Comparison of ENCODE assay signal across 31 cellular contexts in the genomic region with DNA sequence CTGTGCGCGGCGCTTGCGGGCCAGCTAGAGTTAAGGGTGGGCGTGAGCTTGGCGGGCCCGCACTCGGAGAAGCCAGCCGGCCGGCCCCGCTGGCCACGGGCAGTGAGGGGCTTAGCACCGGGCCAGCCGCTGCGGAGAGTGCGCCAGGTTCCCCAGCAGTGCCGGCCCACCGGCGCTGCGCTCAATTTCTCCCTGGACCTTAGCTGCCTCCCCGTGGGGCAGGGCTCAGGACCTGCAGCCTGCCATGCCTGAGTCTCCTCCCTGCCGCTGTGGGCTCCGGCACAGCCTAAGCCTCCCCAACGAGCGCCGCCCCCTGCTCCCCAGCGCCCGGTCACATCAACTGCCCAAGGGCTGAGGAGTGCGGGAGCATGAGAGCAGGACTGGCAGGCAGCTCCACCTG. TPM values are rescaled to one million over a fixed set of nuclear protein-coding genes. Genes with fewer than 3 reads are reported as not detected.
"Had no signal": no experiment of that assay in that cellular context is flagged by ENCODE, and none has a peak within 500 bp of the region (broad histone marks: within the 10 kb centered on the region; RNA-seq: fewer than 3 reads in every experiment).

No MANE protein-coding gene starts in this region.

- H3K27ac Mint-ChIP-seq: immature natural killer cell; memory B cell; mesothelial cell of epicardium; natural killer cell treated with Interleukin-12 subunit alpha and Interleukin-12 subunit beta and Interleukin-15 and Interleukin-18, amount 100 ng/mL, for 72 hours; neural progenitor cell; stimulated activated memory B cell treated with anti-CD40 and anti-IgM and Interleukin-4, amounts not matched to agents 10 μg/mL and 1 μg/mL and 100 μg/mL, for 72 hours; stimulated activated naive CD8-positive, alpha-beta T cell treated with anti-CD3 and anti-CD28 coated beads, Interleukin-15, Interleukin-2, amounts not matched to agents 100 ng/mL and 50 ng/mL, for 24 hours had no signal

- ATAC-seq: gastrocnemius medialis; left lung; lower lobe of right lung; natural killer cell treated with Interleukin-12 subunit alpha and Interleukin-12 subunit beta and Interleukin-15 and Interleukin-18, amount 100 ng/mL, for 72 hours; sciatic nerve; stimulated activated memory B cell treated with anti-CD40 and anti-IgM and Interleukin-4, amounts not matched to agents 10 μg/mL and 1 μg/mL and 100 μg/mL, for 72 hours; upper lobe of right lung had no signal

- H3K36me3 ChIP-seq: esophagus muscularis mucosa, gastrocnemius medialis, left lung, lower lobe of right lung, neural progenitor cell, prostate gland, spleen, tibial nerve, upper lobe of right lung, vagina had no signal

- H3K36me3 Mint-ChIP-seq: immature natural killer cell; memory B cell; mesothelial cell of epicardium; natural killer cell treated with Interleukin-12 subunit alpha and Interleukin-12 subunit beta and Interleukin-15 and Interleukin-18, amount 100 ng/mL, for 72 hours; neural progenitor cell; stimulated activated memory B cell treated with anti-CD40 and anti-IgM and Interleukin-4, amounts not matched to agents 10 μg/mL and 1 μg/mL and 100 μg/mL, for 72 hours had no signal

- H2AFZ ChIP-seq: neural progenitor cell, parathyroid adenoma had no signal

- H3K27me3 Mint-ChIP-seq: memory B cell; stimulated activated memory B cell treated with anti-CD40 and anti-IgM and Interleukin-4, amounts not matched to agents 10 μg/mL and 1 μg/mL and 100 μg/mL, for 72 hours; stimulated activated naive CD8-positive, alpha-beta T cell treated with anti-CD3 and anti-CD28 coated beads, Interleukin-15, Interleukin-2, amounts not matched to agents 100 ng/mL and 50 ng/mL, for 24 hours had no signal

- H3K4me1 Mint-ChIP-seq: immature natural killer cell, mesothelial cell of epicardium had no signal

- H3K27me3 ChIP-seq: dorsolateral prefrontal cortex, gastrocnemius medialis, left lung, testis, tibial nerve, upper lobe of right lung, vagina had no signal

- H3K4me2 ChIP-seq: neural progenitor cell had no signal

- H3K4me3 ChIP-seq: dorsolateral prefrontal cortex, esophagus muscularis mucosa, gastrocnemius medialis, left lung, lower lobe of right lung, neural progenitor cell, prostate gland, spleen, tibial nerve, upper lobe of right lung, vagina had no signal

- H3K9me3 Mint-ChIP-seq: immature natural killer cell; memory B cell; mesothelial cell of epicardium; natural killer cell treated with Interleukin-12 subunit alpha and Interleukin-12 subunit beta and Interleukin-15 and Interleukin-18, amount 100 ng/mL, for 72 hours; neural progenitor cell; stimulated activated memory B cell treated with anti-CD40 and anti-IgM and Interleukin-4, amounts not matched to agents 10 μg/mL and 1 μg/mL and 100 μg/mL, for 72 hours; stimulated activated naive CD8-positive, alpha-beta T cell treated with anti-CD3 and anti-CD28 coated beads, Interleukin-15, Interleukin-2, amounts not matched to agents 100 ng/mL and 50 ng/mL, for 24 hours had no signal

- DNase-seq: cortex of kidney; dorsolateral prefrontal cortex; effector memory CD4-positive, alpha-beta T cell; gastrocnemius medialis; immature natural killer cell; left lung; lower lobe of right lung; occipital lobe; spleen; stimulated activated CD4-positive, alpha-beta T cell treated with anti-CD3 and anti-CD28 coated beads, Interleukin-15, amount 100 ng/mL, for 24 hours; stimulated activated CD4-positive, alpha-beta T cell treated with anti-CD3 and anti-CD28 coated beads, Interleukin-1b, Interleukin-23, amount 100 ng/mL, for 48 hours; stimulated activated CD4-positive, alpha-beta T cell treated with anti-CD3 and anti-CD28 coated beads, Interleukin-4, amount 100 ng/mL, for 24 hours; upper lobe of right lung had no signal

- H3K4me3 Mint-ChIP-seq: immature natural killer cell; memory B cell; mesothelial cell of epicardium; natural killer cell treated with Interleukin-12 subunit alpha and Interleukin-12 subunit beta and Interleukin-15 and Interleukin-18, amount 100 ng/mL, for 72 hours; neural progenitor cell; stimulated activated memory B cell treated with anti-CD40 and anti-IgM and Interleukin-4, amounts not matched to agents 10 μg/mL and 1 μg/mL and 100 μg/mL, for 72 hours; stimulated activated naive CD8-positive, alpha-beta T cell treated with anti-CD3 and anti-CD28 coated beads, Interleukin-15, Interleukin-2, amounts not matched to agents 100 ng/mL and 50 ng/mL, for 24 hours had no signal

- H3K27ac ChIP-seq: dorsolateral prefrontal cortex, epithelial cell of prostate, esophagus muscularis mucosa, gastrocnemius medialis, left lung, lower lobe of right lung, neural progenitor cell, parathyroid adenoma, prostate gland, spleen, tibial nerve, upper lobe of right lung, vagina had no signal

- H3K9me3 ChIP-seq: esophagus muscularis mucosa, gastrocnemius medialis, left lung, lower lobe of right lung, prostate gland, spleen, testis, tibial nerve, upper lobe of right lung, vagina had no signal

- H3K4me1 ChIP-seq: neural progenitor cell, parathyroid adenoma, prostate gland, testis, upper lobe of right lung, vagina had no signal

- H3K9ac ChIP-seq: neural progenitor cell, parathyroid adenoma had no signal

RNA-seq across cellular contexts. Expression of gene GAL3ST1, which starts 22.4 kb away (rescaled TPM):
- total RNA-seq: fibroblast of villous mesenchyme; myocyte; natural killer cell treated with Interleukin-12 subunit alpha and Interleukin-12 subunit beta and Interleukin-15 and Interleukin-18, amount 100 ng/mL, for 72 hours; vagina had no signal
- polyA plus RNA-seq: immature natural killer cell, keratinocyte had no signal

RNA-seq across cellular contexts. Expression of gene SEC14L6, which starts 50.3 kb away (rescaled TPM):
- total RNA-seq: fibroblast of villous mesenchyme; gastrocnemius medialis; myocyte; natural killer cell treated with Interleukin-12 subunit alpha and Interleukin-12 subunit beta and Interleukin-15 and Interleukin-18, amount 100 ng/mL, for 72 hours; skeletal muscle tissue; vagina had no signal
- polyA plus RNA-seq: keratinocyte had no signal
